1 cellular context compared by ENCODE assay signal in the genomic region with DNA sequence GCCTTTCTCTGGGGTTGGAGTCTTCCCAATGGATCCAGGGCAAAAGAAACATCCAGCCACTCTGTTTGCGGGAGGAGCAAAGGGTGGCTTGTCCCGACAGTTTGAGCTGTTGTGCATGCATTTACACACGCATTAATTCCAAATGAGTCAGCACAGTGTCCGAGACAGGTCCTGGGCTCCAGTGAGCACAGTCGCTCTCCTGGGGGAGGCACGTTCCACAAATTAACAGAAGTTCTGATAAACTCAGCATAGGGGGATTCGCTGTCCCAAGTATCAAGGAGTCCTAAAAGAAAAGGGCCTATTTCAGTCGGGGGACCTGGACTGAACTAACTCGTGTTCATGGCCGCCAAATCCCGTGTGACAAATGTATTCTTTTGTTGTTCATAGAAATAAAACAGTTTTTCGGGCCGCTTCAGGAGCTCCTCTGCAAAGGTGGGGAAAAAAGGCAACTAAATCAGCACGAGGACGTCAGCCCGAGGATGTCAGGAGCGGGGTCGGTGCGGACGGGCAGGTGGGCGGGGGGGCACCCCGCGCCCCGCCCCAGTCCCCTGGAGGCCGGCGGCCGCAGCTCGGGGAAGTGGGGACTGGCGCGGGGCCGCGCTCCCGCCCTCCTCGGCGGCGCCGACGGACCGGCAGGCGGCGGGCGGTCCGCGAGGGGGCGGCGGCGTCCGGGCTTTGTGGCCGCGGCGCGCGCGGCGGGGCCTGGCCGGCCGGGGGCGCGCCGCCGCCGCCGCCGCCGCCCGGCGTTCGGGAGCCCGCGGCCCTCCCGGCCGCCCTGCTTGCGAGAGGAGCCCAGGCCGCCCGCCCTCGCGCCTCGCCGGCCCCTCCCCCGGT.
TF ChIP-seq lines count a peak whose summit lies in the region.

A gene with protein sequence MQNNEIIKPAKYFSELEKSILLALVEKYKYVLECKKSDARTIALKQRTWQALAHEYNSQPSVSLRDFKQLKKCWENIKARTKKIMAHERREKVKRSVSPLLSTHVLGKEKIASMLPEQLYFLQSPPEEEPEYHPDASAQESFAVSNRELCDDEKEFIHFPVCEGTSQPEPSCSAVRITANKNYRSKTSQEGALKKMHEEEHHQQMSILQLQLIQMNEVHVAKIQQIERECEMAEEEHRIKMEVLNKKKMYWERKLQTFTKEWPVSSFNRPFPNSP (plus strand): TSS at position 612 of the 834 bp plus-strand sequence. CDS start 14,796 bp downstream, outside the sequence.

TF ChIP-seq in K562, 482 proteins besides CTCF, POLR2A, EP300 and RAD21 (continued from another document and continues in another):
- TF ChIP-seq, protein P1, sequence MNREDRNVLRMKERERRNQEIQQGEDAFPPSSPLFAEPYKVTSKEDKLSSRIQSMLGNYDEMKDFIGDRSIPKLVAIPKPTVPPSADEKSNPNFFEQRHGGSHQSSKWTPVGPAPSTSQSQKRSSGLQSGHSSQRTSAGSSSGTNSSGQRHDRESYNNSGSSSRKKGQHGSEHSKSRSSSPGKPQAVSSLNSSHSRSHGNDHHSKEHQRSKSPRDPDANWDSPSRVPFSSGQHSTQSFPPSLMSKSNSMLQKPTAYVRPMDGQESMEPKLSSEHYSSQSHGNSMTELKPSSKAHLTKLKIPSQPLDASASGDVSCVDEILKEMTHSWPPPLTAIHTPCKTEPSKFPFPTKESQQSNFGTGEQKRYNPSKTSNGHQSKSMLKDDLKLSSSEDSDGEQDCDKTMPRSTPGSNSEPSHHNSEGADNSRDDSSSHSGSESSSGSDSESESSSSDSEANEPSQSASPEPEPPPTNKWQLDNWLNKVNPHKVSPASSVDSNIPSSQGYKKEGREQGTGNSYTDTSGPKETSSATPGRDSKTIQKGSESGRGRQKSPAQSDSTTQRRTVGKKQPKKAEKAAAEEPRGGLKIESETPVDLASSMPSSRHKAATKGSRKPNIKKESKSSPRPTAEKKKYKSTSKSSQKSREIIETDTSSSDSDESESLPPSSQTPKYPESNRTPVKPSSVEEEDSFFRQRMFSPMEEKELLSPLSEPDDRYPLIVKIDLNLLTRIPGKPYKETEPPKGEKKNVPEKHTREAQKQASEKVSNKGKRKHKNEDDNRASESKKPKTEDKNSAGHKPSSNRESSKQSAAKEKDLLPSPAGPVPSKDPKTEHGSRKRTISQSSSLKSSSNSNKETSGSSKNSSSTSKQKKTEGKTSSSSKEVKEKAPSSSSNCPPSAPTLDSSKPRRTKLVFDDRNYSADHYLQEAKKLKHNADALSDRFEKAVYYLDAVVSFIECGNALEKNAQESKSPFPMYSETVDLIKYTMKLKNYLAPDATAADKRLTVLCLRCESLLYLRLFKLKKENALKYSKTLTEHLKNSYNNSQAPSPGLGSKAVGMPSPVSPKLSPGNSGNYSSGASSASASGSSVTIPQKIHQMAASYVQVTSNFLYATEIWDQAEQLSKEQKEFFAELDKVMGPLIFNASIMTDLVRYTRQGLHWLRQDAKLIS (CRISPR knock-in tag; IDR thresholded peaks at IDR 0.05): 0 out of 2 replicates have a peak, but pooled peaks have one; percentile 29
- no peak for TF ChIP-seq MEIS2 (IDR thresholded peaks at IDR 0.05; ENCODE audit: partially characterized antibody)
- TF ChIP-seq, protein P2, sequence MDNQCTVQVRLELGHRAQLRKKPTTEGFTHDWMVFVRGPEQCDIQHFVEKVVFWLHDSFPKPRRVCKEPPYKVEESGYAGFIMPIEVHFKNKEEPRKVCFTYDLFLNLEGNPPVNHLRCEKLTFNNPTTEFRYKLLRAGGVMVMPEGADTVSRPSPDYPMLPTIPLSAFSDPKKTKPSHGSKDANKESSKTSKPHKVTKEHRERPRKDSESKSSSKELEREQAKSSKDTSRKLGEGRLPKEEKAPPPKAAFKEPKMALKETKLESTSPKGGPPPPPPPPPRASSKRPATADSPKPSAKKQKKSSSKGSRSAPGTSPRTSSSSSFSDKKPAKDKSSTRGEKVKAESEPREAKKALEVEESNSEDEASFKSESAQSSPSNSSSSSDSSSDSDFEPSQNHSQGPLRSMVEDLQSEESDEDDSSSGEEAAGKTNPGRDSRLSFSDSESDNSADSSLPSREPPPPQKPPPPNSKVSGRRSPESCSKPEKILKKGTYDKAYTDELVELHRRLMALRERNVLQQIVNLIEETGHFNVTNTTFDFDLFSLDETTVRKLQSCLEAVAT (IDR thresholded peaks at IDR 0.05): no peak
- TF ChIP-seq, protein P3, sequence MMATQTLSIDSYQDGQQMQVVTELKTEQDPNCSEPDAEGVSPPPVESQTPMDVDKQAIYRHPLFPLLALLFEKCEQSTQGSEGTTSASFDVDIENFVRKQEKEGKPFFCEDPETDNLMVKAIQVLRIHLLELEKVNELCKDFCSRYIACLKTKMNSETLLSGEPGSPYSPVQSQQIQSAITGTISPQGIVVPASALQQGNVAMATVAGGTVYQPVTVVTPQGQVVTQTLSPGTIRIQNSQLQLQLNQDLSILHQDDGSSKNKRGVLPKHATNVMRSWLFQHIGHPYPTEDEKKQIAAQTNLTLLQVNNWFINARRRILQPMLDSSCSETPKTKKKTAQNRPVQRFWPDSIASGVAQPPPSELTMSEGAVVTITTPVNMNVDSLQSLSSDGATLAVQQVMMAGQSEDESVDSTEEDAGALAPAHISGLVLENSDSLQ (IDR thresholded peaks at IDR 0.05): 0 out of 2 replicates have a peak, but pooled peaks have one; percentile 15
- TF ChIP-seq NONO (IDR thresholded peaks at IDR 0.05; ENCODE audit: low read depth in 2 of 2, low read length in 1 of 2): 0 out of 4 replicates have a peak, but pooled peaks of 1 of the 2 experiments have one; percentile 18
- no peak for TF ChIP-seq ZNF561 (CRISPR knock-in tag; conservative IDR thresholded peaks at IDR 0.05)
- peak; percentile 80; the same call in 1 of the 2 replicates for TF ChIP-seq SMARCA4 (IDR thresholded peaks at IDR 0.05)
- TF ChIP-seq, protein P4, sequence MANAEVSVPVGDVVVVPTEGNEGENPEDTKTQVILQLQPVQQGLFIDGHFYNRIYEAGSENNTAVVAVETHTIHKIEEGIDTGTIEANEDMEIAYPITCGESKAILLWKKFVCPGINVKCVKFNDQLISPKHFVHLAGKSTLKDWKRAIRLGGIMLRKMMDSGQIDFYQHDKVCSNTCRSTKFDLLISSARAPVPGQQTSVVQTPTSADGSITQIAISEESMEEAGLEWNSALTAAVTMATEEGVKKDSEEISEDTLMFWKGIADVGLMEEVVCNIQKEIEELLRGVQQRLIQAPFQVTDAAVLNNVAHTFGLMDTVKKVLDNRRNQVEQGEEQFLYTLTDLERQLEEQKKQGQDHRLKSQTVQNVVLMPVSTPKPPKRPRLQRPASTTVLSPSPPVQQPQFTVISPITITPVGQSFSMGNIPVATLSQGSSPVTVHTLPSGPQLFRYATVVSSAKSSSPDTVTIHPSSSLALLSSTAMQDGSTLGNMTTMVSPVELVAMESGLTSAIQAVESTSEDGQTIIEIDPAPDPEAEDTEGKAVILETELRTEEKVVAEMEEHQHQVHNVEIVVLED (CRISPR knock-in tag; IDR thresholded peaks at IDR 0.05): peak; percentile 45
- TF ChIP-seq, protein P5, sequence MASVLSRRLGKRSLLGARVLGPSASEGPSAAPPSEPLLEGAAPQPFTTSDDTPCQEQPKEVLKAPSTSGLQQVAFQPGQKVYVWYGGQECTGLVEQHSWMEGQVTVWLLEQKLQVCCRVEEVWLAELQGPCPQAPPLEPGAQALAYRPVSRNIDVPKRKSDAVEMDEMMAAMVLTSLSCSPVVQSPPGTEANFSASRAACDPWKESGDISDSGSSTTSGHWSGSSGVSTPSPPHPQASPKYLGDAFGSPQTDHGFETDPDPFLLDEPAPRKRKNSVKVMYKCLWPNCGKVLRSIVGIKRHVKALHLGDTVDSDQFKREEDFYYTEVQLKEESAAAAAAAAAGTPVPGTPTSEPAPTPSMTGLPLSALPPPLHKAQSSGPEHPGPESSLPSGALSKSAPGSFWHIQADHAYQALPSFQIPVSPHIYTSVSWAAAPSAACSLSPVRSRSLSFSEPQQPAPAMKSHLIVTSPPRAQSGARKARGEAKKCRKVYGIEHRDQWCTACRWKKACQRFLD (CRISPR knock-in tag; IDR thresholded peaks at IDR 0.05): peak; percentile 18; the same call in 1 of the 2 replicates
- TF ChIP-seq, protein P6, sequence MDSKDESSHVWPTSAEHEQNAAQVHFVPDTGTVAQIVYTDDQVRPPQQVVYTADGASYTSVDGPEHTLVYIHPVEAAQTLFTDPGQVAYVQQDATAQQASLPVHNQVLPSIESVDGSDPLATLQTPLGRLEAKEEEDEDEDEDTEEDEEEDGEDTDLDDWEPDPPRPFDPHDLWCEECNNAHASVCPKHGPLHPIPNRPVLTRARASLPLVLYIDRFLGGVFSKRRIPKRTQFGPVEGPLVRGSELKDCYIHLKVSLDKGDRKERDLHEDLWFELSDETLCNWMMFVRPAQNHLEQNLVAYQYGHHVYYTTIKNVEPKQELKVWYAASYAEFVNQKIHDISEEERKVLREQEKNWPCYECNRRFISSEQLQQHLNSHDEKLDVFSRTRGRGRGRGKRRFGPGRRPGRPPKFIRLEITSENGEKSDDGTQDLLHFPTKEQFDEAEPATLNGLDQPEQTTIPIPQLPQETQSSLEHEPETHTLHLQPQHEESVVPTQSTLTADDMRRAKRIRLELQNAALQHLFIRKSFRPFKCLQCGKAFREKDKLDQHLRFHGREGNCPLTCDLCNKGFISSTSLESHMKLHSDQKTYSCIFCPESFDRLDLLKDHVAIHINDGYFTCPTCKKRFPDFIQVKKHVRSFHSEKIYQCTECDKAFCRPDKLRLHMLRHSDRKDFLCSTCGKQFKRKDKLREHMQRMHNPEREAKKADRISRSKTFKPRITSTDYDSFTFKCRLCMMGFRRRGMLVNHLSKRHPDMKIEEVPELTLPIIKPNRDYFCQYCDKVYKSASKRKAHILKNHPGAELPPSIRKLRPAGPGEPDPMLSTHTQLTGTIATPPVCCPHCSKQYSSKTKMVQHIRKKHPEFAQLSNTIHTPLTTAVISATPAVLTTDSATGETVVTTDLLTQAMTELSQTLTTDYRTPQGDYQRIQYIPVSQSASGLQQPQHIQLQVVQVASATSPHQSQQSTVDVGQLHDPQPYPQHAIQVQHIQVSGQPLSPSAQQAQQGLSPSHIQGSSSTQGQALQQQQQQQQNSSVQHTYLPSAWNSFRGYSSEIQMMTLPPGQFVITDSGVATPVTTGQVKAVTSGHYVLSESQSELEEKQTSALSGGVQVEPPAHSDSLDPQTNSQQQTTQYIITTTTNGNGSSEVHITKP (IDR thresholded peaks at IDR 0.05; ENCODE audit: partially characterized antibody): peak; percentile 63
- TF ChIP-seq, protein P7, sequence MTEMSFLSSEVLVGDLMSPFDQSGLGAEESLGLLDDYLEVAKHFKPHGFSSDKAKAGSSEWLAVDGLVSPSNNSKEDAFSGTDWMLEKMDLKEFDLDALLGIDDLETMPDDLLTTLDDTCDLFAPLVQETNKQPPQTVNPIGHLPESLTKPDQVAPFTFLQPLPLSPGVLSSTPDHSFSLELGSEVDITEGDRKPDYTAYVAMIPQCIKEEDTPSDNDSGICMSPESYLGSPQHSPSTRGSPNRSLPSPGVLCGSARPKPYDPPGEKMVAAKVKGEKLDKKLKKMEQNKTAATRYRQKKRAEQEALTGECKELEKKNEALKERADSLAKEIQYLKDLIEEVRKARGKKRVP (CRISPR knock-in tag; IDR thresholded peaks at IDR 0.05): no peak
- peak; percentile 83 for TF ChIP-seq RB1 (IDR thresholded peaks at IDR 0.05; ENCODE audit: low read depth)
- TF ChIP-seq, protein P8, sequence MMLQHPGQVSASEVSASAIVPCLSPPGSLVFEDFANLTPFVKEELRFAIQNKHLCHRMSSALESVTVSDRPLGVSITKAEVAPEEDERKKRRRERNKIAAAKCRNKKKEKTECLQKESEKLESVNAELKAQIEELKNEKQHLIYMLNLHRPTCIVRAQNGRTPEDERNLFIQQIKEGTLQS (IDR thresholded peaks at IDR 0.05): peak; percentile 72
- TF ChIP-seq, protein P8 (CRISPR knock-in tag; conservative IDR thresholded peaks at IDR 0.05): no peak
- TF ChIP-seq, protein P9, sequence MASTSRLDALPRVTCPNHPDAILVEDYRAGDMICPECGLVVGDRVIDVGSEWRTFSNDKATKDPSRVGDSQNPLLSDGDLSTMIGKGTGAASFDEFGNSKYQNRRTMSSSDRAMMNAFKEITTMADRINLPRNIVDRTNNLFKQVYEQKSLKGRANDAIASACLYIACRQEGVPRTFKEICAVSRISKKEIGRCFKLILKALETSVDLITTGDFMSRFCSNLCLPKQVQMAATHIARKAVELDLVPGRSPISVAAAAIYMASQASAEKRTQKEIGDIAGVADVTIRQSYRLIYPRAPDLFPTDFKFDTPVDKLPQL (IDR thresholded peaks at IDR 0.05; ENCODE audit: extremely low read depth, insufficient read length): no peak
- TF ChIP-seq, protein P10, sequence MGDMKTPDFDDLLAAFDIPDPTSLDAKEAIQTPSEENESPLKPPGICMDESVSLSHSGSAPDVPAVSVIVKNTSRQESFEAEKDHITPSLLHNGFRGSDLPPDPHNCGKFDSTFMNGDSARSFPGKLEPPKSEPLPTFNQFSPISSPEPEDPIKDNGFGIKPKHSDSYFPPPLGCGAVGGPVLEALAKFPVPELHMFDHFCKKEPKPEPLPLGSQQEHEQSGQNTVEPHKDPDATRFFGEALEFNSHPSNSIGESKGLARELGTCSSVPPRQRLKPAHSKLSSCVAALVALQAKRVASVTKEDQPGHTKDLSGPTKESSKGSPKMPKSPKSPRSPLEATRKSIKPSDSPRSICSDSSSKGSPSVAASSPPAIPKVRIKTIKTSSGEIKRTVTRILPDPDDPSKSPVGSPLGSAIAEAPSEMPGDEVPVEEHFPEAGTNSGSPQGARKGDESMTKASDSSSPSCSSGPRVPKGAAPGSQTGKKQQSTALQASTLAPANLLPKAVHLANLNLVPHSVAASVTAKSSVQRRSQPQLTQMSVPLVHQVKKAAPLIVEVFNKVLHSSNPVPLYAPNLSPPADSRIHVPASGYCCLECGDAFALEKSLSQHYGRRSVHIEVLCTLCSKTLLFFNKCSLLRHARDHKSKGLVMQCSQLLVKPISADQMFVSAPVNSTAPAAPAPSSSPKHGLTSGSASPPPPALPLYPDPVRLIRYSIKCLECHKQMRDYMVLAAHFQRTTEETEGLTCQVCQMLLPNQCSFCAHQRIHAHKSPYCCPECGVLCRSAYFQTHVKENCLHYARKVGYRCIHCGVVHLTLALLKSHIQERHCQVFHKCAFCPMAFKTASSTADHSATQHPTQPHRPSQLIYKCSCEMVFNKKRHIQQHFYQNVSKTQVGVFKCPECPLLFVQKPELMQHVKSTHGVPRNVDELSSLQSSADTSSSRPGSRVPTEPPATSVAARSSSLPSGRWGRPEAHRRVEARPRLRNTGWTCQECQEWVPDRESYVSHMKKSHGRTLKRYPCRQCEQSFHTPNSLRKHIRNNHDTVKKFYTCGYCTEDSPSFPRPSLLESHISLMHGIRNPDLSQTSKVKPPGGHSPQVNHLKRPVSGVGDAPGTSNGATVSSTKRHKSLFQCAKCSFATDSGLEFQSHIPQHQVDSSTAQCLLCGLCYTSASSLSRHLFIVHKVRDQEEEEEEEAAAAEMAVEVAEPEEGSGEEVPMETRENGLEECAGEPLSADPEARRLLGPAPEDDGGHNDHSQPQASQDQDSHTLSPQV (IDR thresholded peaks at IDR 0.05): peak; percentile 55
- TF ChIP-seq RBFOX2 (IDR thresholded peaks at IDR 0.05; ENCODE audit: low read depth, low read length): peak; percentile 76
- peak; percentile 35 for TF ChIP-seq EGR1 (conservative IDR thresholded peaks at IDR 0.05)
- TF ChIP-seq NCOA6 (IDR thresholded peaks at IDR 0.05): no peak
- no peak for TF ChIP-seq SIN3A (IDR thresholded peaks at IDR 0.05; ENCODE audit: borderline replicate concordance in 2 of 2, control insufficient read depth in 1 of 2, low read depth in 2 of 2, low read length in 2 of 2)
- TF ChIP-seq PML (IDR thresholded peaks at IDR 0.05; ENCODE audit: low read length): peak; percentile 22; the same call in 1 of the 2 replicates
- TF ChIP-seq ETV6 (IDR thresholded peaks at IDR 0.05; ENCODE audit: borderline replicate concordance in 1 of 2, low read depth in 2 of 2, low read length in 1 of 2): no peak
- TF ChIP-seq ETV6 (CRISPR knock-in tag; IDR thresholded peaks at IDR 0.05; ENCODE audit: borderline replicate concordance): no peak
